Comparison of ENCODE assay signal across 32 cellular contexts in genomic region chr22:41229215-41229614, GRCh38. TPM values are rescaled to one million over a fixed set of nuclear protein-coding genes. Genes with fewer than 3 reads are reported as not detected.
"Had no signal": no experiment of that assay in that cellular context is flagged by ENCODE, and none has a peak within 500 bp of the region (broad histone marks: within the 10 kb centered on the region; RNA-seq: fewer than 3 reads in every experiment).

No MANE protein-coding gene starts in this region.

- H3K4me1 ChIP-seq: ascending aorta had no signal

- H3K27me3 Mint-ChIP-seq: activated B cell treated with CpG ODN at 0.5 μM for 24 hours; activated CD4-positive, alpha-beta memory T cell treated with anti-CD3 and anti-CD28 coated beads for 36 hours; activated CD4-positive, alpha-beta T cell treated with anti-CD3 and anti-CD28 coated beads, Interleukin-2, amount 10 ng/mL, durations not matched to agents 24 days and 14 days; activated CD8-positive, alpha-beta T cell treated with anti-CD3 and anti-CD28 coated beads for 36 hours; activated naive CD4-positive, alpha-beta T cell treated with anti-CD3 and anti-CD28 coated beads, Interleukin-2, amount 10 ng/mL, durations not matched to agents 7 days and 5 days; activated naive CD4-positive, alpha-beta T cell treated with anti-CD3 and anti-CD28 coated beads, Interleukin-2, amount 50 U/mL, for 24 hours; activated naive CD8-positive, alpha-beta T cell; activated naive CD8-positive, alpha-beta T cell treated with anti-CD3 and anti-CD28 coated beads, Interleukin-2, amount 10 ng/mL, durations not matched to agents 7 days and 5 days; activated naive CD8-positive, alpha-beta T cell treated with anti-CD3 and anti-CD28 coated beads, Interleukin-2, amount 50 U/mL, for 24 hours; activated T-helper 17 cell treated with anti-CD3 and anti-CD28 coated beads, Interleukin-2, amount 50 U/mL, for 72 hours; brain had no signal

- DNase-seq: activated B cell treated with CpG ODN at 0.5 μM for 24 hours; activated CD4-positive, alpha-beta memory T cell treated with anti-CD3 and anti-CD28 coated beads for 36 hours; activated CD4-positive, alpha-beta T cell treated with anti-CD3 and anti-CD28 coated beads for 4 hours; activated CD4-positive, alpha-beta T cell treated with anti-CD3 and anti-CD28 coated beads, Interleukin-2, amount 10 ng/mL, durations not matched to agents 24 days and 14 days; activated CD4-positive, alpha-beta T cell treated with anti-CD3 and anti-CD28 coated beads, Interleukin-2, amount 50 U/mL, for 1 hour; activated CD4-positive, alpha-beta T cell treated with anti-CD3 and anti-CD28 coated beads, Interleukin-2, amount 50 U/mL, for 4 hours; activated CD4-positive, CD25-positive, alpha-beta regulatory T cell treated with anti-CD3 and anti-CD28 coated beads, Interleukin-2, amount 50 U/mL, for 72 hours; activated CD8-positive, alpha-beta memory T cell treated with anti-CD3 and anti-CD28 coated beads, Interleukin-2, amount 50 U/mL, for 4 hours; activated CD8-positive, alpha-beta T cell treated with anti-CD3 and anti-CD28 coated beads for 36 hours; activated effector memory CD4-positive, alpha-beta T cell treated with anti-CD3 and anti-CD28 coated beads, Interleukin-2, amount 50 U/mL, for 16 hours; activated gamma-delta T cell treated with Interleukin-2 at 50 U/mL for 16 hours; activated naive CD4-positive, alpha-beta T cell treated with anti-CD3 and anti-CD28 coated beads, Interleukin-2, amount 10 ng/mL, durations not matched to agents 7 days and 5 days; activated naive CD4-positive, alpha-beta T cell treated with Interleukin-2 at 50 U/mL for 16 hours; activated naive CD8-positive, alpha-beta T cell treated with anti-CD3 and anti-CD28 coated beads, Interleukin-2, amount 10 ng/mL, durations not matched to agents 7 days and 5 days; activated naive CD8-positive, alpha-beta T cell treated with anti-CD3 and anti-CD28 coated beads, Interleukin-2, amount 50 U/mL, for 24 hours; activated T-cell treated with anti-CD3 and anti-CD28 coated beads for 4 hours; activated T-cell treated with anti-CD3 and anti-CD28 coated beads, Interleukin-2, amount 50 U/mL, for 1 hour; activated T-cell treated with anti-CD3 and anti-CD28 coated beads, Interleukin-2, amount 50 U/mL, for 4 hours; activated T-cell treated with anti-CD3 and anti-CD28 coated beads, Interleukin-2, amount 50 U/mL, for 72 hours; central memory CD4-positive, alpha-beta T cell; T-helper 1 cell; T-helper 2 cell; T-helper 9 cell had no signal

- H3K9me3 ChIP-seq: ascending aorta had no signal

- H3K9me3 Mint-ChIP-seq: activated B cell treated with CpG ODN at 0.5 μM for 24 hours; activated CD4-positive, alpha-beta memory T cell treated with anti-CD3 and anti-CD28 coated beads for 36 hours; activated CD4-positive, alpha-beta T cell treated with anti-CD3 and anti-CD28 coated beads, Interleukin-2, amount 10 ng/mL, durations not matched to agents 24 days and 14 days; activated CD8-positive, alpha-beta T cell treated with anti-CD3 and anti-CD28 coated beads for 36 hours; activated naive CD4-positive, alpha-beta T cell treated with anti-CD3 and anti-CD28 coated beads, Interleukin-2, amount 10 ng/mL, durations not matched to agents 7 days and 5 days; activated naive CD4-positive, alpha-beta T cell treated with anti-CD3 and anti-CD28 coated beads, Interleukin-2, amount 50 U/mL, for 24 hours; activated naive CD8-positive, alpha-beta T cell treated with anti-CD3 and anti-CD28 coated beads, Interleukin-2, amount 10 ng/mL, durations not matched to agents 7 days and 5 days; activated naive CD8-positive, alpha-beta T cell treated with anti-CD3 and anti-CD28 coated beads, Interleukin-2, amount 50 U/mL, for 24 hours; activated T-cell treated with anti-CD3 and anti-CD28 coated beads, Interleukin-2, amount 50 U/mL, for 4 hours; activated T-cell treated with anti-CD3 and anti-CD28 coated beads, Interleukin-2, amount 50 U/mL, for 72 hours; activated T-helper 1 cell treated with anti-CD3 and anti-CD28 coated beads, Interleukin-12 subunit alpha, Interleukin-12 subunit beta, Interleukin-2, Interleukin-4 antibody, amounts not matched to agents 30 ng/mL and 10 ng/mL and 1 ng/mL, durations not matched to agents 14 hours and 24 hours and 36 hours; activated T-helper 17 cell treated with anti-CD3 and anti-CD28 coated beads, Interleukin-2, amount 50 U/mL, for 72 hours; brain; T-helper 1 cell treated with Interleukin-12 subunit alpha and Interleukin-12 subunit beta and Interleukin-4 antibody, amounts not matched to agents 30 μg/mL and 1 μg/mL, for 36 hours; T-helper 2 cell treated with Interferon-gamma antibody and Interleukin-4, amounts not matched to agents 5 μg/mL and 100 μg/mL, for 36 hours had no signal

- H3K27ac Mint-ChIP-seq: activated B cell treated with CpG ODN at 0.5 μM for 24 hours; activated CD4-positive, alpha-beta memory T cell treated with anti-CD3 and anti-CD28 coated beads for 36 hours; activated CD4-positive, alpha-beta T cell treated with anti-CD3 and anti-CD28 coated beads, Interleukin-2, amount 10 ng/mL, durations not matched to agents 24 days and 14 days; activated CD8-positive, alpha-beta T cell treated with anti-CD3 and anti-CD28 coated beads for 36 hours; activated naive CD4-positive, alpha-beta T cell treated with anti-CD3 and anti-CD28 coated beads, Interleukin-2, amount 10 ng/mL, durations not matched to agents 7 days and 5 days; activated naive CD4-positive, alpha-beta T cell treated with anti-CD3 and anti-CD28 coated beads, Interleukin-2, amount 50 U/mL, for 24 hours; activated naive CD8-positive, alpha-beta T cell; activated naive CD8-positive, alpha-beta T cell treated with anti-CD3 and anti-CD28 coated beads, Interleukin-2, amount 10 ng/mL, durations not matched to agents 7 days and 5 days; activated naive CD8-positive, alpha-beta T cell treated with anti-CD3 and anti-CD28 coated beads, Interleukin-2, amount 50 U/mL, for 24 hours; activated T-cell treated with anti-CD3 and anti-CD28 coated beads, Interleukin-2, amount 50 U/mL, for 72 hours; activated T-helper 1 cell treated with anti-CD3 and anti-CD28 coated beads, Interleukin-12 subunit alpha, Interleukin-12 subunit beta, Interleukin-2, Interleukin-4 antibody, amounts not matched to agents 30 ng/mL and 10 ng/mL and 1 ng/mL, durations not matched to agents 14 hours and 24 hours and 36 hours; activated T-helper 17 cell treated with anti-CD3 and anti-CD28 coated beads, Interleukin-2, amount 50 U/mL, for 72 hours; brain; T-helper 1 cell treated with Interleukin-12 subunit alpha and Interleukin-12 subunit beta and Interleukin-4 antibody, amounts not matched to agents 30 μg/mL and 1 μg/mL, for 36 hours; T-helper 2 cell treated with Interferon-gamma antibody and Interleukin-4, amounts not matched to agents 5 μg/mL and 100 μg/mL, for 36 hours had no signal

- H3K27ac ChIP-seq: ascending aorta, VCaP had no signal

- H3K4me3 Mint-ChIP-seq: activated B cell treated with CpG ODN at 0.5 μM for 24 hours; activated CD4-positive, alpha-beta memory T cell treated with anti-CD3 and anti-CD28 coated beads for 36 hours; activated CD4-positive, alpha-beta T cell treated with anti-CD3 and anti-CD28 coated beads, Interleukin-2, amount 10 ng/mL, durations not matched to agents 24 days and 14 days; activated CD8-positive, alpha-beta T cell treated with anti-CD3 and anti-CD28 coated beads for 36 hours; activated naive CD4-positive, alpha-beta T cell treated with anti-CD3 and anti-CD28 coated beads, Interleukin-2, amount 10 ng/mL, durations not matched to agents 7 days and 5 days; activated naive CD4-positive, alpha-beta T cell treated with anti-CD3 and anti-CD28 coated beads, Interleukin-2, amount 50 U/mL, for 24 hours; activated naive CD8-positive, alpha-beta T cell; activated naive CD8-positive, alpha-beta T cell treated with anti-CD3 and anti-CD28 coated beads, Interleukin-2, amount 10 ng/mL, durations not matched to agents 7 days and 5 days; activated naive CD8-positive, alpha-beta T cell treated with anti-CD3 and anti-CD28 coated beads, Interleukin-2, amount 50 U/mL, for 24 hours; activated T-cell treated with anti-CD3 and anti-CD28 coated beads, Interleukin-2, amount 50 U/mL, for 4 hours; activated T-cell treated with anti-CD3 and anti-CD28 coated beads, Interleukin-2, amount 50 U/mL, for 72 hours; activated T-helper 1 cell treated with anti-CD3 and anti-CD28 coated beads, Interleukin-12 subunit alpha, Interleukin-12 subunit beta, Interleukin-2, Interleukin-4 antibody, amounts not matched to agents 30 ng/mL and 10 ng/mL and 1 ng/mL, durations not matched to agents 14 hours and 24 hours and 36 hours; activated T-helper 17 cell treated with anti-CD3 and anti-CD28 coated beads, Interleukin-2, amount 50 U/mL, for 72 hours; brain; T-helper 1 cell treated with Interleukin-12 subunit alpha and Interleukin-12 subunit beta and Interleukin-4 antibody, amounts not matched to agents 30 μg/mL and 1 μg/mL, for 36 hours; T-helper 2 cell treated with Interferon-gamma antibody and Interleukin-4, amounts not matched to agents 5 μg/mL and 100 μg/mL, for 36 hours had no signal

- H3K36me3 Mint-ChIP-seq: activated naive CD4-positive, alpha-beta T cell treated with anti-CD3 and anti-CD28 coated beads, Interleukin-2, amount 50 U/mL, for 24 hours; activated naive CD8-positive, alpha-beta T cell had no signal

- H3K4me3 ChIP-seq: ascending aorta had no signal

- H3K4me1 Mint-ChIP-seq: activated B cell treated with CpG ODN at 0.5 μM for 24 hours; activated CD4-positive, alpha-beta T cell treated with anti-CD3 and anti-CD28 coated beads, Interleukin-2, amount 10 ng/mL, durations not matched to agents 24 days and 14 days; activated naive CD4-positive, alpha-beta T cell treated with anti-CD3 and anti-CD28 coated beads, Interleukin-2, amount 10 ng/mL, durations not matched to agents 7 days and 5 days; activated naive CD4-positive, alpha-beta T cell treated with anti-CD3 and anti-CD28 coated beads, Interleukin-2, amount 50 U/mL, for 24 hours; activated naive CD8-positive, alpha-beta T cell treated with anti-CD3 and anti-CD28 coated beads, Interleukin-2, amount 10 ng/mL, durations not matched to agents 7 days and 5 days; activated naive CD8-positive, alpha-beta T cell treated with anti-CD3 and anti-CD28 coated beads, Interleukin-2, amount 50 U/mL, for 24 hours; brain had no signal

- ATAC-seq: activated CD8-positive, alpha-beta T cell treated with anti-CD3 and anti-CD28 coated beads for 36 hours; activated naive CD8-positive, alpha-beta T cell treated with anti-CD3 and anti-CD28 coated beads, Interleukin-2, amount 50 U/mL, for 24 hours; activated T-cell treated with anti-CD3 and anti-CD28 coated beads, Interleukin-2, amount 50 U/mL, for 4 hours; activated T-cell treated with anti-CD3 and anti-CD28 coated beads, Interleukin-2, amount 50 U/mL, for 72 hours; activated T-helper 17 cell treated with anti-CD3 and anti-CD28 coated beads, Interleukin-2, amount 50 U/mL, for 72 hours had no signal

- H3K27me3 ChIP-seq: ascending aorta had no signal

RNA-seq across cellular contexts. Expression of gene CHADL, which starts 11.5 kb away (rescaled TPM):
- total RNA-seq: activated B cell treated with CpG ODN at 0.5 μM for 24 hours, ascending aorta had no signal
